9 cellular contexts compared by ENCODE assay signal in the genomic region with DNA sequence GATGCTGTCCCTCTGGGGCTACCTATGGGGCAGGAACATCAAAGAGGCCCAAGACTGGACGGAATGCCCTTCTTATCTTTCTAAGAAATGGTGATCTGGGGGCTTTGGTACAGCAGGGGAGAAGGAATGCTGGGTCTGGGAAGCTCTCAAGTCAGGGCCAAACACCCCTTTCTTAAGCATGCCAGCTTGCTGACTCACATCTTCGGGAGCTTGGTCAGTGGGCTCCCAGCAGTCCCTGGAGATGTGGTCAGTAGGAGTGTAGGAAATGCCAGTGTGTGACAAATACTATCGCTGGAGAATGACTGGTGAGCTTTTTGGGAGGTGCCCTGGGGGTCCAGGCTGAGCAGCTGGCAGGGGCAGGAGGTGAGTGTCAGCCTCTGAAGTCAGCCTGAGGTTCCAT.
A peak's percentile ranks its signal among the peaks of the same experiment; 100 is the strongest.
DNase-seq lines count a peak whose midpoint lies in the region; ATAC-seq and TF ChIP-seq lines count a peak whose summit lies in the region.
"Had no signal": no experiment of that assay in that cellular context is flagged by ENCODE, and none has a peak within 500 bp of the region (broad histone marks: within the 10 kb centered on the region; RNA-seq: fewer than 3 reads in every experiment).

No MANE protein-coding gene starts in this region.

- no peak for ATAC-seq in HG03097 (IDR thresholded peaks at IDR 0.05; ENCODE audit: low FRiP score, unreplicated experiment)
- ATAC-seq: mucosa of descending colon had no signal

- no peaks in the 10 kb centered on the region for H3K36me3 Mint-ChIP-seq in brain

- DNase-seq in HS-5 (ENCODE audit: low read depth) (peak; percentile 93), islet precursor cell (peak; percentile 96), uterus (no peak), ureter (ENCODE audit: low spot score) (no peak)
- no peak for DNase-seq in effector CD8-positive, alpha-beta T cell (lab: John Stamatoyannopoulos, UW)
- DNase-seq: mucosa of descending colon, NCI-H1930 had no signal

- H3K4me3 Mint-ChIP-seq in brain = no peak overlapping the region

- H3K27ac ChIP-seq in uterus = peak overlapping the region; percentile 87 to 98

- intact Hi-C loops in uterus (cut with DNase I; ENCODE audit: low total_unique reads) = no loop called here

- TF ChIP-seq CTCF in brain (conservative IDR thresholded peaks at IDR 0.05) (no peak), uterus (IDR thresholded peaks at IDR 0.05) (no peak)

- peaks cover 0 to 3% (median 3%) of the 10 kb centered on the region in 5 experiments for H3K9me3 Mint-ChIP-seq in brain

- no peak for TF ChIP-seq POLR2A in uterus (IDR thresholded peaks at IDR 0.05)

- no peaks in the 10 kb centered on the region for H3K36me3 ChIP-seq in uterus

- H3K27me3 Mint-ChIP-seq in brain = peaks cover 5% of the 10 kb centered on the region

- peaks cover 71% of the 10 kb centered on the region for H3K4me1 Mint-ChIP-seq in brain

- no peak overlapping the region for H3K4me3 ChIP-seq in uterus
- H3K4me3 ChIP-seq: mucosa of descending colon had no signal

- no peaks in the 10 kb centered on the region for H3K9me3 ChIP-seq in uterus
- H3K9me3 ChIP-seq: mucosa of descending colon had no signal

- peaks cover 17 to 22% of the 10 kb centered on the region in 2 donors for H3K4me1 ChIP-seq in uterus

- H3K27me3 ChIP-seq in uterus = no peaks in the 10 kb centered on the region

- H3K27ac Mint-ChIP-seq in brain = peak overlapping the region in 3 of 5 experiments; percentile 14 to 89 (median 55)

Comparison
In these comparisons a context has a peak if more than half of its experiments do, and no peak if none do; other contexts are left out.
1. DNase-seq: peak in HS-5 (single experiment) and islet precursor cell (single experiment); none in uterus (0 of 2), ureter (single experiment) and effector CD8-positive, alpha-beta T cell (single experiment).